In the genomic region with DNA sequence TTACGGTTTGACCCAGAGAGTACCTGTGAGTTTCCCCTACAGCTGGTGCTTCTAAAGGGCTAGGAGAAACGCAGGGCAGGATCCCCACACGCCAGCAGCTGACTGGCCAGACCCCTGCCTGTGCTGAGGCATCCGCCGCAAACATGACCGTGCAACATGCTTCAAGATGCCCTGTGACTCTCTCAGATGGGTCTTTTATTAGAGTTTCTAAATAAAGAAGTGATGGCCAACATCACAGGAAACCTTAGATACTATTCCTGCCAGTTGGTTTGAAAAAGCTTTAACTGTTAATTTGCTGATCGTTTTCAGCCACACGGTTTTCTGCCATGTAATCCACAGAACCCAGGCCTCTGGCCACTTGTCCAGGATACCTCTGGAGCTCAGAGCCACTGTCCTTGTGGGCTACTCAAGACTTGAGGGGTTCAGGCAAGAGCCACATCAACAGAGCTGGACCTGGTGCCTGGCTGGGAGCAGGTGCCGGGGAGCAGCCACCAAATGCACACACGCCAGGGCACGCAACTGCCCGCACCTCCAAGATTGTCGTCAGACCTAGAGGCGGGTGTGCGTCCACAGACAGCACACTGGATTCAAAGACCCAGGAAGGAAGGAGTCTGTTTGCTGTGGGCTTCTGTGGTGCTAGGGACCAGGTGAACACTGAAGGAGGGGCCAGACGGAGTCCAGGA, we compare ENCODE assay signal across 2 cellular contexts.
TF ChIP-seq lines count a peak whose summit lies in the region.

No MANE protein-coding gene starts in this region.

TF ChIP-seq in IMR-90, 13 proteins besides CTCF, POLR2A, EP300 and RAD21:
- TF ChIP-seq NFE2L2 (IDR thresholded peaks at IDR 0.05; ENCODE audit: low read depth, low read length) (no peak), SMC3 (IDR thresholded peaks at IDR 0.05; ENCODE audit: low read depth, low read length) (no peak), FOS (IDR thresholded peaks at IDR 0.05; ENCODE audit: low read depth, low read length) (no peak), MAFK (IDR thresholded peaks at IDR 0.05; ENCODE audit: low read depth, low read length) (no peak), CEBPB (IDR thresholded peaks at IDR 0.05; ENCODE audit: low read depth, low read length) (no peak), MXI1 (IDR thresholded peaks at IDR 0.05; ENCODE audit: borderline replicate concordance, low read depth, low read length) (no peak), RFX5 (IDR thresholded peaks at IDR 0.05; ENCODE audit: low read depth, low read length) (no peak), MAZ (IDR thresholded peaks at IDR 0.05; ENCODE audit: borderline replicate concordance, low read depth, low read length) (no peak), BHLHE40 (IDR thresholded peaks at IDR 0.05; ENCODE audit: low read depth, low read length) (no peak), CHD1 (IDR thresholded peaks at IDR 0.05; ENCODE audit: low read depth, low read length) (no peak), RCOR1 (IDR thresholded peaks at IDR 0.05; ENCODE audit: insufficient replicate concordance, low read length) (no peak)
- TF ChIP-seq, protein P1, sequence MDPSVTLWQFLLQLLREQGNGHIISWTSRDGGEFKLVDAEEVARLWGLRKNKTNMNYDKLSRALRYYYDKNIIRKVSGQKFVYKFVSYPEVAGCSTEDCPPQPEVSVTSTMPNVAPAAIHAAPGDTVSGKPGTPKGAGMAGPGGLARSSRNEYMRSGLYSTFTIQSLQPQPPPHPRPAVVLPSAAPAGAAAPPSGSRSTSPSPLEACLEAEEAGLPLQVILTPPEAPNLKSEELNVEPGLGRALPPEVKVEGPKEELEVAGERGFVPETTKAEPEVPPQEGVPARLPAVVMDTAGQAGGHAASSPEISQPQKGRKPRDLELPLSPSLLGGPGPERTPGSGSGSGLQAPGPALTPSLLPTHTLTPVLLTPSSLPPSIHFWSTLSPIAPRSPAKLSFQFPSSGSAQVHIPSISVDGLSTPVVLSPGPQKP (IDR thresholded peaks at IDR 0.05; ENCODE audit: borderline replicate concordance, low read depth, low read length), result no peak
- TF ChIP-seq, protein P2, sequence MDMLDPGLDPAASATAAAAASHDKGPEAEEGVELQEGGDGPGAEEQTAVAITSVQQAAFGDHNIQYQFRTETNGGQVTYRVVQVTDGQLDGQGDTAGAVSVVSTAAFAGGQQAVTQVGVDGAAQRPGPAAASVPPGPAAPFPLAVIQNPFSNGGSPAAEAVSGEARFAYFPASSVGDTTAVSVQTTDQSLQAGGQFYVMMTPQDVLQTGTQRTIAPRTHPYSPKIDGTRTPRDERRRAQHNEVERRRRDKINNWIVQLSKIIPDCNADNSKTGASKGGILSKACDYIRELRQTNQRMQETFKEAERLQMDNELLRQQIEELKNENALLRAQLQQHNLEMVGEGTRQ (IDR thresholded peaks at IDR 0.05; ENCODE audit: low read depth, low read length), result no peak
TF ChIP-seq in IMR-90: peak in this region for 0.

TF ChIP-seq in GM12878, 131 proteins besides CTCF, POLR2A, EP300 and RAD21:
- TF ChIP-seq CHD2 (IDR thresholded peaks at IDR 0.05; ENCODE audit: borderline replicate concordance, low read depth, low read length), result no peak
- no peak for TF ChIP-seq EED (IDR thresholded peaks at IDR 0.05; ENCODE audit: low read depth)
- no peak for TF ChIP-seq KDM1A (IDR thresholded peaks at IDR 0.05; ENCODE audit: borderline replicate concordance)
- TF ChIP-seq, protein P3, sequence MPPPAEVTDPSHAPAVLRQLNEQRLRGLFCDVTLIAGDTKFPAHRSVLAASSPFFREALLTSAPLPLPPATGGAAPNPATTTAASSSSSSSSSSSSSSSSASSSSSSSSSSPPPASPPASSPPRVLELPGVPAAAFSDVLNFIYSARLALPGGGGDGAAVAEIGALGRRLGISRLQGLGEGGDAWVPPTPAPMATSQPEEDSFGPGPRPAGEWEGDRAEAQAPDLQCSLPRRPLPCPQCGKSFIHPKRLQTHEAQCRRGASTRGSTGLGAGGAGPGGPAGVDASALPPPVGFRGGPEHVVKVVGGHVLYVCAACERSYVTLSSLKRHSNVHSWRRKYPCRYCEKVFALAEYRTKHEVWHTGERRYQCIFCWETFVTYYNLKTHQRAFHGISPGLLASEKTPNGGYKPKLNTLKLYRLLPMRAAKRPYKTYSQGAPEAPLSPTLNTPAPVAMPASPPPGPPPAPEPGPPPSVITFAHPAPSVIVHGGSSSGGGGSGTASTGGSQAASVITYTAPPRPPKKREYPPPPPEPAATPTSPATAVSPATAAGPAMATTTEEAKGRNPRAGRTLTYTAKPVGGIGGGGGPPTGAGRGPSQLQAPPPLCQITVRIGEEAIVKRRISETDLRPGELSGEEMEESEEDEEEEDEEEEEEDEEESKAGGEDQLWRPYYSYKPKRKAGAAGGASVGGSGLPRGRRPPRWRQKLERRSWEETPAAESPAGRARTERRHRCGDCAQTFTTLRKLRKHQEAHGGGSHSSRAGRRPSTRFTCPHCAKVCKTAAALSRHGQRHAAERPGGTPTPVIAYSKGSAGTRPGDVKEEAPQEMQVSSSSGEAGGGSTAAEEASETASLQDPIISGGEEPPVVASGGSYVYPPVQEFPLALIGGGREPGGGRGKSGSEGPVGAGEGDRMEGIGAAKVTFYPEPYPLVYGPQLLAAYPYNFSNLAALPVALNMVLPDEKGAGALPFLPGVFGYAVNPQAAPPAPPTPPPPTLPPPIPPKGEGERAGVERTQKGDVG (CRISPR knock-in tag; IDR thresholded peaks at IDR 0.05), result no peak
- TF ChIP-seq, protein P4, sequence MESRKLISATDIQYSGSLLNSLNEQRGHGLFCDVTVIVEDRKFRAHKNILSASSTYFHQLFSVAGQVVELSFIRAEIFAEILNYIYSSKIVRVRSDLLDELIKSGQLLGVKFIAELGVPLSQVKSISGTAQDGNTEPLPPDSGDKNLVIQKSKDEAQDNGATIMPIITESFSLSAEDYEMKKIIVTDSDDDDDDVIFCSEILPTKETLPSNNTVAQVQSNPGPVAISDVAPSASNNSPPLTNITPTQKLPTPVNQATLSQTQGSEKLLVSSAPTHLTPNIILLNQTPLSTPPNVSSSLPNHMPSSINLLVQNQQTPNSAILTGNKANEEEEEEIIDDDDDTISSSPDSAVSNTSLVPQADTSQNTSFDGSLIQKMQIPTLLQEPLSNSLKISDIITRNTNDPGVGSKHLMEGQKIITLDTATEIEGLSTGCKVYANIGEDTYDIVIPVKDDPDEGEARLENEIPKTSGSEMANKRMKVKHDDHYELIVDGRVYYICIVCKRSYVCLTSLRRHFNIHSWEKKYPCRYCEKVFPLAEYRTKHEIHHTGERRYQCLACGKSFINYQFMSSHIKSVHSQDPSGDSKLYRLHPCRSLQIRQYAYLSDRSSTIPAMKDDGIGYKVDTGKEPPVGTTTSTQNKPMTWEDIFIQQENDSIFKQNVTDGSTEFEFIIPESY (IDR thresholded peaks at IDR 0.05), result no peak
- TF ChIP-seq ASH2L (IDR thresholded peaks at IDR 0.05; ENCODE audit: borderline replicate concordance, low read depth), result no peak
- TF ChIP-seq ZSCAN29 (IDR thresholded peaks at IDR 0.05), result no peak
- TF ChIP-seq RUNX3 (IDR thresholded peaks at IDR 0.05; ENCODE audit: low read length), result no peak
- TF ChIP-seq, protein P5, sequence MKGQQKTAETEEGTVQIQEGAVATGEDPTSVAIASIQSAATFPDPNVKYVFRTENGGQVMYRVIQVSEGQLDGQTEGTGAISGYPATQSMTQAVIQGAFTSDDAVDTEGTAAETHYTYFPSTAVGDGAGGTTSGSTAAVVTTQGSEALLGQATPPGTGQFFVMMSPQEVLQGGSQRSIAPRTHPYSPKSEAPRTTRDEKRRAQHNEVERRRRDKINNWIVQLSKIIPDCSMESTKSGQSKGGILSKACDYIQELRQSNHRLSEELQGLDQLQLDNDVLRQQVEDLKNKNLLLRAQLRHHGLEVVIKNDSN (IDR thresholded peaks at IDR 0.05; ENCODE audit: borderline replicate concordance, extremely low read length, insufficient read depth, low read depth, low read length), result no peak
- TF ChIP-seq, protein P6, sequence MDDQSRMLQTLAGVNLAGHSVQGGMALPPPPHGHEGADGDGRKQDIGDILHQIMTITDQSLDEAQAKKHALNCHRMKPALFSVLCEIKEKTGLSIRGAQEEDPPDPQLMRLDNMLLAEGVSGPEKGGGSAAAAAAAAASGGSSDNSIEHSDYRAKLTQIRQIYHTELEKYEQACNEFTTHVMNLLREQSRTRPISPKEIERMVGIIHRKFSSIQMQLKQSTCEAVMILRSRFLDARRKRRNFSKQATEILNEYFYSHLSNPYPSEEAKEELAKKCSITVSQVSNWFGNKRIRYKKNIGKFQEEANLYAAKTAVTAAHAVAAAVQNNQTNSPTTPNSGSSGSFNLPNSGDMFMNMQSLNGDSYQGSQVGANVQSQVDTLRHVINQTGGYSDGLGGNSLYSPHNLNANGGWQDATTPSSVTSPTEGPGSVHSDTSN (IDR thresholded peaks at IDR 0.05; ENCODE audit: insufficient replicate concordance, low read depth, low read length), result no peak
- TF ChIP-seq, protein P7, sequence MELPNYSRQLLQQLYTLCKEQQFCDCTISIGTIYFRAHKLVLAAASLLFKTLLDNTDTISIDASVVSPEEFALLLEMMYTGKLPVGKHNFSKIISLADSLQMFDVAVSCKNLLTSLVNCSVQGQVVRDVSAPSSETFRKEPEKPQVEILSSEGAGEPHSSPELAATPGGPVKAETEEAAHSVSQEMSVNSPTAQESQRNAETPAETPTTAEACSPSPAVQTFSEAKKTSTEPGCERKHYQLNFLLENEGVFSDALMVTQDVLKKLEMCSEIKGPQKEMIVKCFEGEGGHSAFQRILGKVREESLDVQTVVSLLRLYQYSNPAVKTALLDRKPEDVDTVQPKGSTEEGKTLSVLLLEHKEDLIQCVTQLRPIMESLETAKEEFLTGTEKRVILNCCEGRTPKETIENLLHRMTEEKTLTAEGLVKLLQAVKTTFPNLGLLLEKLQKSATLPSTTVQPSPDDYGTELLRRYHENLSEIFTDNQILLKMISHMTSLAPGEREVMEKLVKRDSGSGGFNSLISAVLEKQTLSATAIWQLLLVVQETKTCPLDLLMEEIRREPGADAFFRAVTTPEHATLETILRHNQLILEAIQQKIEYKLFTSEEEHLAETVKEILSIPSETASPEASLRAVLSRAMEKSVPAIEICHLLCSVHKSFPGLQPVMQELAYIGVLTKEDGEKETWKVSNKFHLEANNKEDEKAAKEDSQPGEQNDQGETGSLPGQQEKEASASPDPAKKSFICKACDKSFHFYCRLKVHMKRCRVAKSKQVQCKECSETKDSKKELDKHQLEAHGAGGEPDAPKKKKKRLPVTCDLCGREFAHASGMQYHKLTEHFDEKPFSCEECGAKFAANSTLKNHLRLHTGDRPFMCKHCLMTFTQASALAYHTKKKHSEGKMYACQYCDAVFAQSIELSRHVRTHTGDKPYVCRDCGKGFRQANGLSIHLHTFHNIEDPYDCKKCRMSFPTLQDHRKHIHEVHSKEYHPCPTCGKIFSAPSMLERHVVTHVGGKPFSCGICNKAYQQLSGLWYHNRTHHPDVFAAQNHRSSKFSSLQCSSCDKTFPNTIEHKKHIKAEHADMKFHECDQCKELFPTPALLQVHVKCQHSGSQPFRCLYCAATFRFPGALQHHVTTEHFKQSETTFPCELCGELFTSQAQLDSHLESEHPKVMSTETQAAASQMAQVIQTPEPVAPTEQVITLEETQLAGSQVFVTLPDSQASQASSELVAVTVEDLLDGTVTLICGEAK (IDR thresholded peaks at IDR 0.05; ENCODE audit: borderline replicate concordance), result no peak
- no peak for TF ChIP-seq SREBF2 (IDR thresholded peaks at IDR 0.05; ENCODE audit: low read length)
- TF ChIP-seq NR2F1 (conservative IDR thresholded peaks at IDR 0.05), result peak; percentile 30; the same call in 1 of the 2 replicates
- TF ChIP-seq POLR2AphosphoS2 (IDR thresholded peaks at IDR 0.05; ENCODE audit: low read depth, low read length), result no peak
- TF ChIP-seq, protein P8, sequence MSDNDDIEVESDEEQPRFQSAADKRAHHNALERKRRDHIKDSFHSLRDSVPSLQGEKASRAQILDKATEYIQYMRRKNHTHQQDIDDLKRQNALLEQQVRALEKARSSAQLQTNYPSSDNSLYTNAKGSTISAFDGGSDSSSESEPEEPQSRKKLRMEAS (IDR thresholded peaks at IDR 0.05; ENCODE audit: low read depth, low read length), result no peak
- TF ChIP-seq KAT2A (conservative IDR thresholded peaks at IDR 0.05; ENCODE audit: control insufficient read depth, low read depth, low read length), result no peak
- 0 out of 2 replicates have a peak, but pooled peaks have one; percentile 17 for TF ChIP-seq GATAD2B (conservative IDR thresholded peaks at IDR 0.05; ENCODE audit: low read depth)
- TF ChIP-seq BHLHE40 (IDR thresholded peaks at IDR 0.05; ENCODE audit: borderline replicate concordance in 1 of 2, low read depth in 2 of 2, low read length in 1 of 2), result peak in 1 of 2 experiments; percentile 26; a peak in 1 of 4 replicates
- TF ChIP-seq NFYA (IDR thresholded peaks at IDR 0.05; ENCODE audit: borderline replicate concordance, low read depth, low read length), result no peak
- no peak for TF ChIP-seq POLR2AphosphoS5 (IDR thresholded peaks at IDR 0.05; ENCODE audit: low read length)
- no peak for TF ChIP-seq IKZF2 (IDR thresholded peaks at IDR 0.05)
TF ChIP-seq in GM12878: peak in this region for 3.
